9 cellular contexts compared by ENCODE assay signal in the genomic region with DNA sequence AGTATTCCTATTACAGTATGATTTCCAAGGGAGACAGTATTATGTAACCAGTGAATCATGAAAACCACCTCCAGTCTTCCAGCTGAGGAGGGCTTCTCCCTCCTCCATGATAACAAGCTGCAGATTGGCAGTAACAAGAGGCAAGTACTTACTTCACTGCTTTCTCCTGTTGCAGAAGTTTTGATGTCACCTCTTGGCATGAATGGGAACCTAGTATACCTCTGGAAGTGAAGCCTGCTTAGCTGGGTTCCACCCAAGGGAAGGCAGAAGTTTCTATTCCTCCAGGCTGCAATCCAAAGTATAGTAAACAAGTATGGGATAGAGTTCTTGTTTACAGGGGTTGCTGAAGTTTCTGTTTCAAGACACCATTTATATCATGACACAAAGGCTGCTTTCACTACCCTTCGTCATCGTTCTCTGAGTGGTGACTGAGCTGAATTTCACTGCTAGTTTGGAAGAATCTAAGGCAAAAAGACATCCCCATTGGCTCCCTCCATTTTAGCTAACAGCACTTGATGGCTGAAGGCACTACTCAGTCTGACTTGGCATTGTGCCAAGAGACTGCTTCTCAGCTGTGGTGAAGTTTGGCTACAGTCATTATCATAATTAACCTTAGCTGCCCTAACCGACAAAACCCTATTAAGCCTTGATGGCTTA. TPM values are rescaled to one million over a fixed set of nuclear protein-coding genes. Genes with fewer than 3 reads are reported as not detected.
DNase-seq lines count a peak whose midpoint lies in the region; ATAC-seq, FAIRE-seq and TF ChIP-seq lines count a peak whose summit lies in the region.
"Had no signal": no experiment of that assay in that cellular context is flagged by ENCODE, and none has a peak within 500 bp of the region (broad histone marks: within the 10 kb centered on the region; RNA-seq: fewer than 3 reads in every experiment).

No MANE protein-coding gene starts in this region.

- H3K4me3 ChIP-seq in HepG2 (replicated peaks in 1 of 3; ENCODE audit: insufficient read depth in 1 of 3, low read depth in 2 of 3, low read length in 3 of 3), result no peak overlapping the region
- H3K4me3 ChIP-seq in Peyer's patch, result no peak overlapping the region

- no peaks in the 10 kb centered on the region for H4K20me1 ChIP-seq in HepG2 (ENCODE audit: insufficient read depth, low read length)

- no peak for TF ChIP-seq POLR2A in HepG2 (IDR thresholded peaks at IDR 0.05; ENCODE audit: insufficient read depth in 1 of 2, low read depth in 2 of 2, low read length in 2 of 2)
- TF ChIP-seq POLR2A in Peyer's patch (IDR thresholded peaks at IDR 0.05), result no peak

- no peak for ATAC-seq in HepG2
- ATAC-seq in stimulated activated naive B cell treated with anti-CD40 and anti-IgM and Interleukin-4, amounts not matched to agents 10 μg/mL and 1 μg/mL and 100 μg/mL, for 72 hours (replicated peaks), result no peak
- ATAC-seq: T-cell had no signal

- in situ Hi-C loops in HepG2 (cut with HindIII; ENCODE audit: extremely low pct_ligation_motif_present, low pct_unique_long_range_greater_than_20kb), result no loop called here

- H3K36me3 Mint-ChIP-seq in stimulated activated naive B cell treated with anti-CD40 and anti-IgM and Interleukin-4, amounts not matched to agents 10 μg/mL and 1 μg/mL and 100 μg/mL, for 72 hours, result peaks cover 4 to 10% of the 10 kb centered on the region in 2 donors
- H3K36me3 Mint-ChIP-seq: T-cell had no signal

- H3K9me3 ChIP-seq in HepG2 (ENCODE audit: low read length) (no peaks in the 10 kb centered on the region), Peyer's patch (no peaks in the 10 kb centered on the region)

- FAIRE-seq in HepG2 (lab: Jason Lieb, UNC), result no peak

- no peaks in the 10 kb centered on the region for H3K79me2 ChIP-seq in HepG2 (ENCODE audit: insufficient read depth, low read length)

- no TSS peak for BruUV-seq in HepG2 (replicated peaks; lab: Mats Ljungman, UMichigan)

- intact Hi-C loops in HepG2 (cut with micrococcal nuclease; ENCODE audit: unreplicated experiment), result no loop called here

- H2AFZ ChIP-seq in HepG2 (ENCODE audit: low read length), result no peak overlapping the region

- no peak overlapping the region for H3K27ac Mint-ChIP-seq in stimulated activated naive B cell treated with anti-CD40 and anti-IgM and Interleukin-4, amounts not matched to agents 10 μg/mL and 1 μg/mL and 100 μg/mL, for 72 hours
- H3K27ac Mint-ChIP-seq: T-cell had no signal

- H3K4me1 Mint-ChIP-seq in stimulated activated naive B cell treated with anti-CD40 and anti-IgM and Interleukin-4, amounts not matched to agents 10 μg/mL and 1 μg/mL and 100 μg/mL, for 72 hours, result peaks cover 5 to 11% of the 10 kb centered on the region in 2 donors

- H3K4me3 Mint-ChIP-seq in stimulated activated naive B cell treated with anti-CD40 and anti-IgM and Interleukin-4, amounts not matched to agents 10 μg/mL and 1 μg/mL and 100 μg/mL, for 72 hours, result no peak overlapping the region
- H3K4me3 Mint-ChIP-seq: T-cell had no signal

- WGBS in HepG2 (ENCODE audit: low lambda C conversion rate), result 31% methylated on average over 2 of the region's 3 CpGs

- TF ChIP-seq RAD21 in HepG2 (CRISPR knock-in tag; IDR thresholded peaks at IDR 0.05), result no peak

- H3K27me3 Mint-ChIP-seq in stimulated activated naive B cell treated with anti-CD40 and anti-IgM and Interleukin-4, amounts not matched to agents 10 μg/mL and 1 μg/mL and 100 μg/mL, for 72 hours, result no peaks in the 10 kb centered on the region
- H3K27me3 Mint-ChIP-seq: T-cell had no signal

- H3K9me3 Mint-ChIP-seq in stimulated activated naive B cell treated with anti-CD40 and anti-IgM and Interleukin-4, amounts not matched to agents 10 μg/mL and 1 μg/mL and 100 μg/mL, for 72 hours, result peaks cover 4 to 5% of the 10 kb centered on the region in 2 donors
- H3K9me3 Mint-ChIP-seq: T-cell had no signal

- no peak overlapping the region for H3K4me2 ChIP-seq in HepG2 (ENCODE audit: low read depth, low read length)

- no peak overlapping the region for H3K27ac ChIP-seq in HepG2 (ENCODE audit: extremely low read length, insufficient read depth, low read length)
- H3K27ac ChIP-seq in Peyer's patch, result no peak overlapping the region

- H3K9ac ChIP-seq in HepG2 (ENCODE audit: insufficient read depth, low read depth, low read length), result no peak overlapping the region

- H3K4me1 ChIP-seq in HepG2 (ENCODE audit: insufficient read depth, low read length) (no peaks in the 10 kb centered on the region), Peyer's patch (no peaks in the 10 kb centered on the region)

- POLR2A ChIA-PET in HepG2 (lab: Yijun Ruan, JAX), result no interaction called here

- H3K36me3 ChIP-seq in HepG2 (replicated peaks in 1 of 2; ENCODE audit: control insufficient read depth in 1 of 2, insufficient read depth in 2 of 2, low read length in 2 of 2) (no peaks in the 10 kb centered on the region), Peyer's patch (no peaks in the 10 kb centered on the region)

- DNase-seq in DMS 273 treated with DMSO at 0.1 percent for 48 hours (lab: John Stamatoyannopoulos, UW) (peak; percentile 14), NCI-H1417 treated with DMSO at 0.1 percent for 48 hours (lab: John Stamatoyannopoulos, UW) (peak; percentile 61), astrocyte of the hippocampus (ENCODE audit: low read depth, low spot score) (peak; percentile 34), HepG2 (ENCODE audit: low spot score) (no peak), T-helper 1 cell (no peak), Peyer's patch (no peak)
- DNase-seq in stimulated activated naive B cell treated with anti-CD40 and anti-IgM and Interleukin-4, amounts not matched to agents 10 μg/mL and 1 μg/mL and 100 μg/mL, for 72 hours, result no peak
- no peak for DNase-seq in NK-92 treated with Interleukin-12 subunit alpha and Interleukin-12 subunit beta, amount 100 ng/mL, for 24 hours (lab: John Stamatoyannopoulos, UW)
- DNase-seq: T-cell had no signal

- no peak for TF ChIP-seq EP300 in HepG2 (IDR thresholded peaks at IDR 0.05; ENCODE audit: low read depth in 2 of 2, low read length in 2 of 2)
- TF ChIP-seq EP300 in HepG2 (CRISPR knock-in tag; IDR thresholded peaks at IDR 0.05; ENCODE audit: borderline replicate concordance), result no peak

- CTCF ChIA-PET in HepG2 (lab: Yijun Ruan, JAX; ENCODE audit: low intra/inter-chr PET ratio, low total read pairs), result no interaction called here

- H3K27me3 ChIP-seq in HepG2 (ENCODE audit: control insufficient read depth in 1 of 2, insufficient read depth in 2 of 2, low read length in 2 of 2) (no peaks in the 10 kb centered on the region), Peyer's patch (no peaks in the 10 kb centered on the region)

- TF ChIP-seq CTCF in HepG2 (CRISPR knock-in tag; IDR thresholded peaks at IDR 0.05) (no peak), Peyer's patch (IDR thresholded peaks at IDR 0.05) (no peak)

TF ChIP-seq in HepG2, 621 proteins besides CTCF, POLR2A, EP300 and RAD21 (continues in another document):
- TF ChIP-seq, protein P1, sequence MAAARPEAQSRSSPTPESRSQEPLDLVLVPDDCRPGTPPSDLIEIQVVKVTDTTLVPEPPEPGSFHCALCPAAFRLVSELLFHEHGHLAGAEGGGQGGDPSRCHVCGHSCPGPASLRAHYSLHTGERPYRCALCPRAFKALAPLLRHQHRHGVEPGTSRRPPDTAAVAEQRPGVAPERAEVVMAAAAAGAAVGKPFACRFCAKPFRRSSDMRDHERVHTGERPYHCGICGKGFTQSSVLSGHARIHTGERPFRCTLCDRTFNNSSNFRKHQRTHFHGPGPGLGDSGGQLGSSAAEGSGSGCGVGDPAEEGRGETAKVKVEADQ (CRISPR knock-in tag; IDR thresholded peaks at IDR 0.05; ENCODE audit: borderline replicate concordance), result no peak
- peak; percentile 95 for TF ChIP-seq LCORL (IDR thresholded peaks at IDR 0.05)
- no peak for TF ChIP-seq LCORL (CRISPR knock-in tag; IDR thresholded peaks at IDR 0.05)

RNA-seq across cellular contexts. Expression of a gene that starts 49.8 kb away (rescaled TPM):
- total RNA-seq in HepG2 (2016; rRNA removed; fragmentation: Illumina TruSeq; extraction: Trizol) (13.1 and 14.5 TPM in 2 replicates), Peyer's patch (10 to 100 TPM; 14.0 to 25.0 (median 15.5) TPM)
- total RNA-seq in HepG2 (2016; cell fraction: cytosol; rRNA removed; fragmentation: Illumina TruSeq; extraction: Trizol; ENCODE audit: low read depth), result 14.6 and 14.8 TPM in 2 replicates
- total RNA-seq in HepG2 (2016; cell fraction: insoluble cytoplasmic fraction; rRNA removed; fragmentation: Illumina TruSeq; extraction: Trizol), result 12.6 and 14.3 TPM in 2 replicates
- total RNA-seq in HepG2 (2016; cell fraction: membrane; rRNA removed; fragmentation: Illumina TruSeq; extraction: Trizol), result 16.4 and 17.5 TPM in 2 replicates
- total RNA-seq in HepG2 (2016; cell fraction: nucleus; rRNA removed; fragmentation: Illumina TruSeq; extraction: Trizol), result 5.5 and 6.1 TPM in 2 replicates
- 3.4 and 4.5 TPM in 2 replicates for polyA plus RNA-seq in HepG2 (2011; rRNA removed)
- 2.4 and 3.4 TPM in 2 replicates for polyA plus RNA-seq in HepG2 (2011; cell fraction: cytosol; rRNA removed)
- 0.63 and 1.1 TPM in 2 replicates for polyA plus RNA-seq in HepG2 (2011; cell fraction: nucleus; rRNA removed)
- 6.8 and 7.0 TPM in 2 replicates for polyA plus RNA-seq in HepG2 (2012)
- 18.5 and 18.8 TPM in 2 replicates for polyA plus RNA-seq in HepG2 (2016; cell fraction: cytosol; fragmentation: Illumina TruSeq; extraction: Trizol; ENCODE audit: low read depth)
- polyA plus RNA-seq in HepG2 (2016; cell fraction: insoluble cytoplasmic fraction; fragmentation: Illumina TruSeq; extraction: Trizol; ENCODE audit: low read depth), result 15.6 and 17.9 TPM in 2 replicates
- 15.9 and 16.3 TPM in 2 replicates for polyA plus RNA-seq in HepG2 (2016; cell fraction: membrane; fragmentation: Illumina TruSeq; extraction: Trizol; ENCODE audit: low read depth)
- 8.7 and 9.1 TPM in 2 replicates for polyA plus RNA-seq in HepG2 (2016; cell fraction: nucleus; fragmentation: Illumina TruSeq; extraction: Trizol; ENCODE audit: insufficient read depth, low read depth)
- 1.1 and 2.3 TPM in 2 replicates for polyA minus RNA-seq in HepG2 (2011; rRNA and poly(A)+ RNA removed; ENCODE audit: low replicate concordance)
- 1.8 and 2.5 TPM in 2 replicates for polyA minus RNA-seq in HepG2 (2011; cell fraction: cytosol; rRNA and poly(A)+ RNA removed)
- 2.0 and 2.2 TPM in 2 replicates for polyA minus RNA-seq in HepG2 (2011; cell fraction: nucleus; rRNA and poly(A)+ RNA removed)

Comparison
In these comparisons a context has a peak if more than half of its experiments do, and no peak if none do; other contexts are left out.
1. DNase-seq: peak in DMS 273 treated with DMSO at 0.1 percent for 48 hours (single experiment), NCI-H1417 treated with DMSO at 0.1 percent for 48 hours (single experiment) and astrocyte of the hippocampus (single experiment); none in HepG2 (single experiment), stimulated activated naive B cell treated with anti-CD40 and anti-IgM and Interleukin-4, amounts not matched to agents 10 μg/mL and 1 μg/mL and 100 μg/mL, for 72 hours (single experiment), T-helper 1 cell (0 of 5), Peyer's patch (0 of 3) and NK-92 treated with Interleukin-12 subunit alpha and Interleukin-12 subunit beta, amount 100 ng/mL, for 24 hours (single experiment).